ENCODE assay signal across 17 cellular contexts in the genomic region with DNA sequence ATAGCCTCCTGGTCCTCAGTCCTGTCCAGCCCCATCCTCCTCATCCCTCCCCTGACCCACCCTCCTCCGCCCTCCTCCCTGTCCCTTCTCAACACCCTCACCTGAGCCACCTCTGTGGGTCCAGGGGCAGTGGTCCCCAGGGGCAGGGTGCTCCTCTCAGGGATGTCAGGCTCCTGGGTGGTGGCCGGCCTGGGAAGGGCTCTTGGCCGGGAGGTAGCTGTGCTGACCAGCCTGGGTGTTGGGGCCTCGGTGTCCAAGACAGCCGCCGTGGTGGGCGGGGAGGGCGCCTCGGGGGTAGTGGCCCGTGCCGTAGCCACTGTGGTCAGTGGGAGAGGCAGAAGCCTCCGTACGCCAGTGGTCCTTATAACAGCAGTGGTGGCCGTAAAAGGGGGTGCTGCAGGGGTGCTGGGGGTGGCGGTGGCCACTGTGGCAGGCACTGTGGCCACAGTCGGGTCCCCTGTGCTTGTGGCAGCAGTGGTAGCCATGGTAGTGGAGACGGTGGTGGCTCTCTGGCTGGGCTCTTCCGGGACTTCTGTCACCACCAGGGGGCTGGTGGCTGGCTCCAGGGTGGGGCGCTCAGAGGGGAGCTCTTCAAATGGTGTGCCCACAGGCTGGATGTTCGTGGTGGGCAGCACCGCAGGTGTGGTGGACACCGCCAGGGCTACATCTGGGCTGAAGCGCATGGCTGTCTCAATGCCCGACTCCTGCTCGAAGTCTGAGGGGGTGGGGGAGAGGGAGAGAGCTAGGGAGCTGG. TPM values are rescaled to one million over a fixed set of nuclear protein-coding genes. Genes with fewer than 3 reads are reported as not detected.
DNase-seq lines count a peak whose midpoint lies in the region; ATAC-seq and TF ChIP-seq lines count a peak whose summit lies in the region.
"Had no signal": no experiment of that assay in that cellular context is flagged by ENCODE, and none has a peak within 500 bp of the region (broad histone marks: within the 10 kb centered on the region; RNA-seq: fewer than 3 reads in every experiment).

No MANE protein-coding gene starts in this region.

- peaks cover 38% of the 10 kb centered on the region for H4K20me1 ChIP-seq in IMR-90 (ENCODE audit: insufficient read depth, low read length)

- H3K14ac ChIP-seq in IMR-90 (replicated peaks; ENCODE audit: low read depth, low read length) = peak overlapping the region; percentile 97

- no peak for TF ChIP-seq RAD21 in IMR-90 (IDR thresholded peaks at IDR 0.05; ENCODE audit: low read length)

- dilution Hi-C loops in IMR-90 (cut with HindIII; ENCODE audit: low sequenced_read_pairs, unreplicated experiment) = no loop called here

- no peaks in the 10 kb centered on the region for H3K27me3 ChIP-seq in IMR-90 (ENCODE audit: control insufficient read depth, insufficient read depth, low read length)
- H3K27me3 ChIP-seq: gastrocnemius medialis, SJSA1 had no signal

- POLR2A ChIA-PET in IMR-90 (lab: Charles Lee; ENCODE audit: unreplicated experiment) = no interaction called here

- H2BK5ac ChIP-seq in IMR-90 (ENCODE audit: low read depth, low read length, poor library complexity, severe bottlenecking) = no peak overlapping the region

- ATAC-seq in IMR-90 (ENCODE audit: low read depth) = no peak
- ATAC-seq in GM21515 (IDR thresholded peaks at IDR 0.05; ENCODE audit: unreplicated experiment) = no peak
- ATAC-seq: activated CD4-positive, alpha-beta T cell treated with anti-CD3 and anti-CD28 coated beads for 36 hours had no signal

- peak overlapping the region; percentile 92 for H2AK9ac ChIP-seq in IMR-90 (replicated peaks; ENCODE audit: low read depth, low read length, poor library complexity)

- 0 out of 2 replicates have a peak overlapping the region, but pooled peaks have one; percentile 48 for H2BK20ac ChIP-seq in IMR-90 (ENCODE audit: low read depth, low read length)

- no peak overlapping the region for H3K56ac ChIP-seq in IMR-90 (ENCODE audit: extremely low read depth, insufficient read depth, low read length)

- H3K4ac ChIP-seq in IMR-90 (ENCODE audit: low read depth, low read length) = peak overlapping the region; percentile 98

- H3K4me3 ChIP-seq in AG10803 (ENCODE audit: low read length) (no peak overlapping the region), IMR-90 (ENCODE audit: insufficient read depth, low read depth, low read length) (no peak overlapping the region)
- H3K4me3 ChIP-seq: gastrocnemius medialis, lung, SJSA1 had no signal

- H4K8ac ChIP-seq in IMR-90 (ENCODE audit: low read depth in 2 of 2, low read length in 2 of 2) = peak overlapping the region; percentile 72 to 97; a peak in 3 of 4 replicates

- H3K4me2 ChIP-seq in IMR-90 (ENCODE audit: low read depth, low read length) = no peak overlapping the region

- WGBS in IMR-90 (ENCODE audit: extremely low coverage in 2 of 2, insufficient read length in 1 of 2), 2 experiments = 92% methylated on average over 15 of the region's 25 CpGs; no CpG with 5 or more reads in 1 of the 2 experiments

- CTCF ChIA-PET in IMR-90 (lab: Yijun Ruan, JAX) = interaction anchor here (1.4 kb wide), 1 partner anchor 34 kb away, joined by 3 read pairs; no protein-coding TSS in a partner anchor

- peak overlapping the region; percentile 78 for H2AFZ ChIP-seq in IMR-90 (replicated peaks; ENCODE audit: low read length, poor library complexity)

- H2BK15ac ChIP-seq in IMR-90 (ENCODE audit: low read depth, low read length) = peak overlapping the region; percentile 22; the same call in 2 of the 3 replicates

- TF ChIP-seq POLR2A in IMR-90 (IDR thresholded peaks at IDR 0.05; ENCODE audit: low read depth, low read length) = no peak

- peaks cover 19 to 70% of the 10 kb centered on the region in 2 experiments for H3K79me1 ChIP-seq in IMR-90 (ENCODE audit: low read depth in 1 of 2, low read length in 2 of 2)

- no peak overlapping the region for H3K23ac ChIP-seq in IMR-90 (ENCODE audit: low read depth, low read length)

- intact Hi-C loops in IMR-90 (cut with micrococcal nuclease) = no loop called here

- peak overlapping the region; percentile 94 for H2BK120ac ChIP-seq in IMR-90 (ENCODE audit: low read depth, low read length)

- H4K5ac ChIP-seq in IMR-90 (ENCODE audit: low read depth, low read length) = peak overlapping the region; percentile 66; the same call in 1 of the 2 replicates

- no peak overlapping the region for H3K27ac Mint-ChIP-seq in progenitor cell of endocrine pancreas
- no peak overlapping the region for H3K27ac Mint-ChIP-seq in nephron progenitor cell
- H3K27ac Mint-ChIP-seq: activated CD4-positive, alpha-beta T cell treated with anti-CD3 and anti-CD28 coated beads for 36 hours; activated naive CD8-positive, alpha-beta T cell treated with anti-CD3 and anti-CD28 coated beads for 36 hours had no signal

- H3K9me3 Mint-ChIP-seq in progenitor cell of endocrine pancreas (ENCODE audit: low read depth) = no peaks in the 10 kb centered on the region
- H3K9me3 Mint-ChIP-seq in nephron progenitor cell = no peaks in the 10 kb centered on the region
- H3K9me3 Mint-ChIP-seq: nephron had no signal

- TF ChIP-seq CTCF in AG10803 (conservative IDR thresholded peaks at IDR 0.05; ENCODE audit: low read length) = peak; percentile 18
- TF ChIP-seq CTCF in IMR-90 (conservative IDR thresholded peaks at IDR 0.05; ENCODE audit: low read depth, low read length) = no peak
- TF ChIP-seq CTCF in progenitor cell of endocrine pancreas (IDR thresholded peaks at IDR 0.05; ENCODE audit: unreplicated experiment) = peak; percentile 8
- no peak for TF ChIP-seq CTCF in nephron progenitor cell (IDR thresholded peaks at IDR 0.05)

- H3K27ac ChIP-seq in IMR-90 (ENCODE audit: insufficient read depth, low read length) (peak overlapping the region; percentile 75; the same call in 1 of the 2 replicates), cingulate gyrus (ENCODE audit: low read depth, low read length) (peak overlapping the region; percentile 39)
- H3K27ac ChIP-seq: gastrocnemius medialis, SJSA1 had no signal

- DNase-seq in AG10803 (ENCODE audit: low read depth) (no peak), IMR-90 (no peak), progenitor cell of endocrine pancreas (ENCODE audit: low spot score, unreplicated experiment) (no peak), nephron progenitor cell (no peak), OCI-M2 (lab: John Stamatoyannopoulos, UW; ENCODE audit: unreplicated experiment) (no peak)
- DNase-seq in activated naive CD4-positive, alpha-beta T cell treated with Interleukin-2 at 50 U/mL for 16 hours = no peak
- DNase-seq: activated CD4-positive, alpha-beta T cell treated with anti-CD3 and anti-CD28 coated beads for 36 hours; activated naive CD8-positive, alpha-beta T cell treated with anti-CD3 and anti-CD28 coated beads for 36 hours; activated T-cell treated with anti-CD3 and anti-CD28 coated beads for 4 hours; NCI-H1694 treated with DMSO at 0.1 percent for 48 hours; NCI-H510A had no signal

- H3K4me1 Mint-ChIP-seq in progenitor cell of endocrine pancreas (ENCODE audit: low read depth) (peaks cover 8% of the 10 kb centered on the region), nephron progenitor cell (peaks cover 40% of the 10 kb centered on the region)
- H3K4me1 Mint-ChIP-seq: activated CD4-positive, alpha-beta T cell treated with anti-CD3 and anti-CD28 coated beads for 36 hours had no signal

- peaks cover 16% of the 10 kb centered on the region for H3K9me3 ChIP-seq in IMR-90 (ENCODE audit: control insufficient read depth, insufficient read depth, low read length)
- H3K9me3 ChIP-seq: gastrocnemius medialis, SJSA1 had no signal

- H3K4me3 Mint-ChIP-seq in progenitor cell of endocrine pancreas (ENCODE audit: low read depth) = no peak overlapping the region
- no peak overlapping the region for H3K4me3 Mint-ChIP-seq in nephron progenitor cell
- H3K4me3 Mint-ChIP-seq: activated CD4-positive, alpha-beta T cell treated with anti-CD3 and anti-CD28 coated beads for 36 hours; activated naive CD8-positive, alpha-beta T cell treated with anti-CD3 and anti-CD28 coated beads for 36 hours; nephron had no signal

- H3K9ac ChIP-seq in IMR-90 (ENCODE audit: low read depth, low read length) = peak overlapping the region; percentile 35

- BruUV-seq in IMR-90 (replicated peaks; lab: Mats Ljungman, UMichigan) = no TSS peak

- no peaks in the 10 kb centered on the region for H3K27me3 Mint-ChIP-seq in progenitor cell of endocrine pancreas
- H3K27me3 Mint-ChIP-seq in nephron progenitor cell (ENCODE audit: low read depth, poor library complexity) = peaks cover 7% of the 10 kb centered on the region

- peak overlapping the region; percentile 96; the same call in 1 of the 2 replicates for H2AK5ac ChIP-seq in IMR-90 (ENCODE audit: low read depth, low read length)

- no peak overlapping the region; the same call in 1 of the 2 replicates for H3K18ac ChIP-seq in IMR-90 (ENCODE audit: low read depth, low read length)

- H4K91ac ChIP-seq in IMR-90 (ENCODE audit: insufficient read depth, low read depth, low read length) = peak overlapping the region; percentile 93

- peaks cover 48% of the 10 kb centered on the region for H3K36me3 ChIP-seq in IMR-90 (ENCODE audit: control insufficient read depth, insufficient read depth, low read length)
- H3K36me3 ChIP-seq: gastrocnemius medialis had no signal

- H3K36me3 Mint-ChIP-seq in progenitor cell of endocrine pancreas (ENCODE audit: insufficient read depth) = peaks cover 4% of the 10 kb centered on the region
- H3K36me3 Mint-ChIP-seq in nephron progenitor cell (ENCODE audit: low read depth) = peaks cover 5% of the 10 kb centered on the region
- H3K36me3 Mint-ChIP-seq: activated naive CD8-positive, alpha-beta T cell treated with anti-CD3 and anti-CD28 coated beads for 36 hours had no signal

- in situ Hi-C loops in IMR-90 (cut with MboI; ENCODE audit: low sequenced_read_pairs) = no loop called here

- H3K4me1 ChIP-seq in IMR-90 (ENCODE audit: control insufficient read depth, insufficient read depth, low read length) = peaks cover 32% of the 10 kb centered on the region
- H3K4me1 ChIP-seq: gastrocnemius medialis had no signal

- H3K9me1 ChIP-seq in IMR-90 (ENCODE audit: insufficient read depth, low read length) = peaks cover 26% of the 10 kb centered on the region

TF ChIP-seq in IMR-90, 13 proteins besides CTCF, POLR2A, EP300 and RAD21 (continues in another document):
- TF ChIP-seq RFX5 (IDR thresholded peaks at IDR 0.05; ENCODE audit: low read depth, low read length) = no peak
- TF ChIP-seq FOS (IDR thresholded peaks at IDR 0.05; ENCODE audit: low read depth, low read length) = no peak
- TF ChIP-seq, protein P1, sequence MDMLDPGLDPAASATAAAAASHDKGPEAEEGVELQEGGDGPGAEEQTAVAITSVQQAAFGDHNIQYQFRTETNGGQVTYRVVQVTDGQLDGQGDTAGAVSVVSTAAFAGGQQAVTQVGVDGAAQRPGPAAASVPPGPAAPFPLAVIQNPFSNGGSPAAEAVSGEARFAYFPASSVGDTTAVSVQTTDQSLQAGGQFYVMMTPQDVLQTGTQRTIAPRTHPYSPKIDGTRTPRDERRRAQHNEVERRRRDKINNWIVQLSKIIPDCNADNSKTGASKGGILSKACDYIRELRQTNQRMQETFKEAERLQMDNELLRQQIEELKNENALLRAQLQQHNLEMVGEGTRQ (IDR thresholded peaks at IDR 0.05; ENCODE audit: low read depth, low read length) = no peak

RNA-seq across cellular contexts. Expression of gene SDC3, which starts 31.9 kb away (rescaled TPM):
- 13.1 and 14.2 TPM in 2 replicates for total RNA-seq in IMR-90 (2012; rRNA removed)
- polyA plus RNA-seq in IMR-90 (2012; rRNA removed) = 71.5 and 75.7 TPM in 2 replicates
- polyA plus RNA-seq in IMR-90 (2012; cell fraction: cytosol; rRNA removed) = 47.3 and 81.5 TPM in 2 replicates
- 36.2 and 50.9 TPM in 2 replicates for polyA plus RNA-seq in IMR-90 (2012; cell fraction: nucleus; rRNA removed; ENCODE audit: low replicate concordance)
- total RNA-seq in progenitor cell of endocrine pancreas = 33.7 and 38.3 TPM in 2 replicates

Comparison
In these comparisons a context has a peak if more than half of its experiments do, and no peak if none do; other contexts are left out.
1. CTCF ChIP-seq: peak in AG10803 (single experiment) and progenitor cell of endocrine pancreas (single experiment); none in IMR-90 (single experiment) and nephron progenitor cell (single experiment).